ENCODE assay signal across 10 cellular contexts in the genomic region with DNA sequence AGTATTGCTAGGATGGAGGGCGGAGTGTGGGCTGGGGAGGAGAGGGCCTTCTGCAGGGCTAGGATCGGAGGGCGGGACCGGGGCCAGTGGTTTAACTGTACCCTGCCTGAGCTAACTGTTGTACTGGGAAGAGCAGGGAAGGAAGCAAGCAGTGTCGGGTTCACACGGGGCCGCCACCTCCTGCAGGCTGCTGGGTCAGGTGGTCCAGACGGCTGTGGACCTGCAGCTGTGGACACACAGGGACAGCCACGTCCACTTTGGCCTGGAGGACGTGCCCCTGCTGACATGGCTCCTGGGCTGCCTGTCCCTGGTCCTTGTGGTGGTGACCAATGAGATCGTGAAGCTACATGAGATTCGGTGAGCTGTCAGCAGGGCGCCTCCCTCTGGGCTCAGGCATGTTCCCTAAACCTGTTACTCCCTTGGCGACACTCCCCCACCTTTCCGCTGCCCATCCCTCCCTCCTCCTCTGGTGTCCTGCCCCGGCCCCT. TPM values are rescaled to one million over a fixed set of nuclear protein-coding genes. Genes with fewer than 3 reads are reported as not detected.
DNase-seq lines count a peak whose midpoint lies in the region; ATAC-seq and TF ChIP-seq lines count a peak whose summit lies in the region.
"Had no signal": no experiment of that assay in that cellular context is flagged by ENCODE, and none has a peak within 500 bp of the region (broad histone marks: within the 10 kb centered on the region; RNA-seq: fewer than 3 reads in every experiment).

No MANE protein-coding gene starts in this region.

- no peak overlapping the region for H2AK5ac ChIP-seq in mesendoderm (ENCODE audit: low read length)

- ATAC-seq in WTC11 (peak; percentile 46), GM19035 (IDR thresholded peaks at IDR 0.05; ENCODE audit: unreplicated experiment) (no peak)

- H3K27me3 Mint-ChIP-seq in WTC11 (ENCODE audit: low read depth), result no peaks in the 10 kb centered on the region
- H3K27me3 Mint-ChIP-seq: central memory CD8-positive, alpha-beta T cell had no signal

- no peaks in the 10 kb centered on the region for H3K79me2 ChIP-seq in mesendoderm (ENCODE audit: control insufficient read depth, insufficient read depth, low read length)

- DNase-seq in ELF-1 (ENCODE audit: low read depth, low spot score) (peak; percentile 22), WTC11 (ENCODE audit: low spot score) (peak; percentile 34), mesendoderm (peak; percentile 45), NCI-H1930 (lab: John Stamatoyannopoulos, UW) (no peak), NCI-H526 treated with DMSO at 0.1 percent for 48 hours (lab: John Stamatoyannopoulos, UW) (no peak)
- DNase-seq: activated T-cell treated with anti-CD3 and anti-CD28 coated beads, Interleukin-2, amount 50 U/mL, for 1 hour; NCI-H187 treated with DMSO at 0.1 percent for 48 hours had no signal

- H4K8ac ChIP-seq in mesendoderm (ENCODE audit: low read depth, low read length), result no peak overlapping the region

- H3K56ac ChIP-seq in mesendoderm (ENCODE audit: low read length), result no peak overlapping the region

- H3K9me3 Mint-ChIP-seq in WTC11, result no peaks in the 10 kb centered on the region
- H3K9me3 Mint-ChIP-seq: central memory CD8-positive, alpha-beta T cell had no signal

- H3K4me1 Mint-ChIP-seq in WTC11, result no peaks in the 10 kb centered on the region
- H3K4me1 Mint-ChIP-seq: central memory CD8-positive, alpha-beta T cell had no signal

- H3K27ac Mint-ChIP-seq in WTC11, result no peak overlapping the region; the same call in 1 of the 2 replicates

- H3K9ac ChIP-seq in mesendoderm (ENCODE audit: low read length), result no peak overlapping the region

- POLR2A ChIA-PET in WTC11 (lab: Charles Lee), result interaction anchor here (1.1 kb wide), 1 partner anchor 18 kb away, joined by 3 read pairs; a partner anchor contains a TSS

- H2BK5ac ChIP-seq in mesendoderm (ENCODE audit: low read length), result no peak overlapping the region

- H2BK120ac ChIP-seq in mesendoderm (ENCODE audit: low read depth, low read length), result no peak overlapping the region

- H3K27me3 ChIP-seq in mesendoderm (ENCODE audit: insufficient read depth, low read length, poor library complexity), result no peaks in the 10 kb centered on the region

- no peak overlapping the region for H3K4ac ChIP-seq in mesendoderm (ENCODE audit: low read depth, low read length)

- no peak overlapping the region for H3K18ac ChIP-seq in mesendoderm (ENCODE audit: low read length)

- H3K27ac ChIP-seq in mesendoderm (ENCODE audit: low read depth, low read length), result no peak overlapping the region

- H3K4me3 Mint-ChIP-seq in WTC11, result no peak overlapping the region
- H3K4me3 Mint-ChIP-seq: CD14-positive monocyte; central memory CD8-positive, alpha-beta T cell had no signal

- no peak overlapping the region for H3K23ac ChIP-seq in mesendoderm (ENCODE audit: low read length)

- H3K79me1 ChIP-seq in mesendoderm (ENCODE audit: low read length), result no peaks in the 10 kb centered on the region

- H3K4me2 ChIP-seq in mesendoderm (ENCODE audit: low read length), result no peak overlapping the region

- peaks cover 3% of the 10 kb centered on the region for H3K36me3 ChIP-seq in mesendoderm (ENCODE audit: control insufficient read depth, insufficient read depth, low read length)

- H2BK15ac ChIP-seq in mesendoderm (replicated peaks; ENCODE audit: low read depth), result no peak overlapping the region

- WGBS in mesendoderm (ENCODE audit: extremely low coverage, insufficient coverage, low lambda C conversion rate), result no CpG with 5 or more reads among the region's 16 CpGs

- no peaks in the 10 kb centered on the region for H3K4me1 ChIP-seq in mesendoderm (ENCODE audit: control insufficient read depth, low read depth, low read length)

- no peak overlapping the region for H3K4me3 ChIP-seq in mesendoderm (ENCODE audit: low read length)

- CTCF ChIA-PET in WTC11 (lab: Charles Lee), result interaction anchor here (0.8 to 2.4 kb wide), 14 partner anchors 9 to 258 kb away, joined by 3 to 13 read pairs (median 4); a partner anchor contains a TSS

- peaks cover 9% of the 10 kb centered on the region; the same call in 1 of the 2 replicates for H3K36me3 Mint-ChIP-seq in WTC11

- no peak overlapping the region for H4K5ac ChIP-seq in mesendoderm (ENCODE audit: low read length)

- TF ChIP-seq CTCF in WTC11 (IDR thresholded peaks at IDR 0.05), result no peak

TF ChIP-seq in WTC11, 78 proteins besides CTCF, POLR2A, EP300 and RAD21:
- TF ChIP-seq SP1 (CRISPR knock-in tag; conservative IDR thresholded peaks at IDR 0.05) (0 out of 2 replicates have a peak, but pooled peaks have one; percentile 16), RELA (CRISPR knock-in tag; IDR thresholded peaks at IDR 0.05; ENCODE audit: borderline replicate concordance) (no peak)
- TF ChIP-seq, protein P1, sequence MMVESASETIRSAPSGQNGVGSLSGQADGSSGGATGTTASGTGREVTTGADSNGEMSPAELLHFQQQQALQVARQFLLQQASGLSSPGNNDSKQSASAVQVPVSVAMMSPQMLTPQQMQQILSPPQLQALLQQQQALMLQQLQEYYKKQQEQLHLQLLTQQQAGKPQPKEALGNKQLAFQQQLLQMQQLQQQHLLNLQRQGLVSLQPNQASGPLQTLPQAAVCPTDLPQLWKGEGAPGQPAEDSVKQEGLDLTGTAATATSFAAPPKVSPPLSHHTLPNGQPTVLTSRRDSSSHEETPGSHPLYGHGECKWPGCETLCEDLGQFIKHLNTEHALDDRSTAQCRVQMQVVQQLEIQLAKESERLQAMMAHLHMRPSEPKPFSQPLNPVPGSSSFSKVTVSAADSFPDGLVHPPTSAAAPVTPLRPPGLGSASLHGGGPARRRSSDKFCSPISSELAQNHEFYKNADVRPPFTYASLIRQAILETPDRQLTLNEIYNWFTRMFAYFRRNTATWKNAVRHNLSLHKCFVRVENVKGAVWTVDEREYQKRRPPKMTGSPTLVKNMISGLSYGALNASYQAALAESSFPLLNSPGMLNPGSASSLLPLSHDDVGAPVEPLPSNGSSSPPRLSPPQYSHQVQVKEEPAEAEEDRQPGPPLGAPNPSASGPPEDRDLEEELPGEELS (CRISPR knock-in tag; IDR thresholded peaks at IDR 0.05), result no peak

RNA-seq across cellular contexts. Expression of a gene that starts 16.6 kb away (rescaled TPM):
- total RNA-seq in WTC11 (2021), result 31.3 to 32.2 TPM (median 31.9 TPM) in 3 replicates
- 11.7 TPM for polyA plus RNA-seq in mesendoderm (2013, experiment 1 of 2)
- polyA plus RNA-seq in mesendoderm (2013, experiment 2 of 2), result 12.0 TPM
- polyA plus RNA-seq: CD14-positive monocyte had no signal

RNA-seq across cellular contexts. Expression of a gene that starts 17.6 kb away (rescaled TPM):
- 47.8 to 53.4 TPM (median 51.5 TPM) in 3 replicates for total RNA-seq in WTC11 (2021)
- polyA plus RNA-seq in mesendoderm (2013, experiment 1 of 2), result 24.5 TPM
- 22.1 TPM for polyA plus RNA-seq in mesendoderm (2013, experiment 2 of 2)

RNA-seq across cellular contexts. Expression of a gene that starts 26.7 kb away (rescaled TPM):
- 94.3 to 103 TPM (median 97.0 TPM) in 3 replicates for total RNA-seq in WTC11 (2021)
- polyA plus RNA-seq in mesendoderm (2013, experiment 1 of 2), result 29.1 TPM
- 29.4 TPM for polyA plus RNA-seq in mesendoderm (2013, experiment 2 of 2)

RNA-seq across cellular contexts. Expression of a gene that starts 42.3 kb away (rescaled TPM):
- 64.7 to 76.9 TPM (median 68.6 TPM) in 3 replicates for total RNA-seq in WTC11 (2021)
- polyA plus RNA-seq in mesendoderm (2013, experiment 1 of 2), result 32.9 TPM
- 32.7 TPM for polyA plus RNA-seq in mesendoderm (2013, experiment 2 of 2)

Comparison
In these comparisons a context has a peak if more than half of its experiments do, and no peak if none do; other contexts are left out.
1. DNase-seq: peak in ELF-1 (single experiment), WTC11 (single experiment) and mesendoderm (single experiment); none in NCI-H1930 (0 of 2) and NCI-H526 treated with DMSO at 0.1 percent for 48 hours (single experiment).